ENCODE assay signal across 6 cellular contexts in the genomic region with DNA sequence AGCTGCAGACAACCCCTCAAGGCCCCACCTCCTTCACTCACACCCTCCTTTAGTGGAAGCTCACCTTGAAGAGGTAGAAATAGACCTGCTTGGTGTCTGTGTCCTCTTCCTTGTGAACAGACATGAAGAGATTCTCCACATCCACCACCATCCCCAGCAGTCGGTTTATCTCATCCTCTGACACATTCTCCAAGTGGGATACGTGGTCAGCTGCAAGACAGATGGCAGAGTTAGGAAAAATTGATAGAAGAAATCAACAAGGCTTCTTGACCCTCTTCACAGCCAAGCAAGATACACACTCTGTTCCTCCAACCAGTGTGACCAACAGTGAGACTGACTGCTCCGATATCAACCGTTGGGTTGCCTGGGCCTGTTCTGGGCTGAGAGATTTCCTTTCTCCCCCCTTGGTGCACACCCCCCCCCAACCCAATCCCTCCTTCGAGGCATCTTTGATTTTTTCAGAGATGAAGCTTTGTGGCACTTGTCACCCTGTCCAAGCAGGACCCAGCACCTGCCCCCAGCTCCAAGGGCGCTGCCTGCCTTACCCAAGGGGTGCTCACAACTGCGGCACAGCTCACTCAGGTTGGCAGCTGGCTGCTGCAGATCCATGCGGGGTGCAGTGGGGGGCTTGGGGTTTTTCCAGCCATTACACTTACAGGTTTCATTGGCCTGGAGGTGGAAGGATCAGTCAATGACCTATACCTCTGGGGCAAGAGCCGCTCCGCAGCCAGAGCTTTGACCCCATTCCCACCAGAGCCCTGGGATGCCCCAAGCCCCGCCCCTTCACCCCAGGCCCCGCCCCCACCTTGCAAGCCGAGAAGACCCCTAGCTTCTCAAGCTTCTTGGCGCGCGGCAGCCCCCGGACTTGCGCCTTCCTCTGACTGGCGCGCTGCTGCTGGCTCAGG. TPM values are rescaled to one million over a fixed set of nuclear protein-coding genes. Genes with fewer than 3 reads are reported as not detected.
DNase-seq lines count a peak whose midpoint lies in the region; ATAC-seq and TF ChIP-seq lines count a peak whose summit lies in the region.

No MANE protein-coding gene starts in this region.

- DNase-seq in activated T-cell treated with anti-CD3 and anti-CD28 coated beads, Interleukin-2, amount 50 U/mL, for 4 hours = no peak
- no peak for DNase-seq in lung (ENCODE audit: low spot score)

- ATAC-seq in HG02642 (IDR thresholded peaks at IDR 0.05; ENCODE audit: poor library complexity, unreplicated experiment) = peak; percentile 14
- peak; percentile 41 to 42 for ATAC-seq in activated T-cell treated with anti-CD3 and anti-CD28 coated beads, Interleukin-2, amount 50 U/mL, for 4 hours
- no peak for ATAC-seq in lung (ENCODE audit: insufficient read depth, low FRiP score)
- no peak for ATAC-seq in GM19351 (IDR thresholded peaks at IDR 0.05; ENCODE audit: unreplicated experiment)
- ATAC-seq in HG02571 (IDR thresholded peaks at IDR 0.05; ENCODE audit: unreplicated experiment) = no peak
- ATAC-seq in GM18861 (IDR thresholded peaks at IDR 0.05; ENCODE audit: unreplicated experiment) = no peak

- H3K4me3 ChIP-seq in lung = peak overlapping the region; percentile 27

- peaks cover 20% of the 10 kb centered on the region for H3K36me3 Mint-ChIP-seq in activated T-cell treated with anti-CD3 and anti-CD28 coated beads, Interleukin-2, amount 50 U/mL, for 4 hours (ENCODE audit: insufficient read depth)

- H3K4me3 Mint-ChIP-seq in activated T-cell treated with anti-CD3 and anti-CD28 coated beads, Interleukin-2, amount 50 U/mL, for 4 hours = peak overlapping the region; percentile 75

- 22 to 26% methylated on average over 20 of the region's 20 CpGs for WGBS in lung, 2 donors

- no peaks in the 10 kb centered on the region for H3K27me3 ChIP-seq in lung (ENCODE audit: control insufficient read depth, insufficient read depth)

- no peaks in the 10 kb centered on the region for H3K9me3 ChIP-seq in lung (ENCODE audit: control insufficient read depth in 2 of 2, insufficient read depth in 1 of 2, low read length in 1 of 2)

- no peaks in the 10 kb centered on the region for H3K9me3 Mint-ChIP-seq in activated T-cell treated with anti-CD3 and anti-CD28 coated beads, Interleukin-2, amount 50 U/mL, for 4 hours

- peaks cover 17% of the 10 kb centered on the region for H3K4me1 Mint-ChIP-seq in activated T-cell treated with anti-CD3 and anti-CD28 coated beads, Interleukin-2, amount 50 U/mL, for 4 hours (ENCODE audit: low read depth)

- peaks cover 2 to 7% of the 10 kb centered on the region in 2 donors for H3K4me1 ChIP-seq in lung (ENCODE audit: control insufficient read depth in 2 of 2, insufficient read depth in 2 of 2, low read length in 2 of 2)

- H3K27ac ChIP-seq in lung (ENCODE audit: low read depth in 1 of 2, low read length in 1 of 2) = no peak overlapping the region

- H3K36me3 ChIP-seq in lung (ENCODE audit: control insufficient read depth in 2 of 2, insufficient read depth in 2 of 2, low read length in 2 of 2) = peaks cover 0 to 17% of the 10 kb centered on the region in 2 donors

- no peak for TF ChIP-seq CTCF in lung (IDR thresholded peaks at IDR 0.05; ENCODE audit: control extremely low read depth, extremely low read depth)

- H3K27me3 Mint-ChIP-seq in activated T-cell treated with anti-CD3 and anti-CD28 coated beads, Interleukin-2, amount 50 U/mL, for 4 hours (ENCODE audit: low read depth) = no peaks in the 10 kb centered on the region

RNA-seq across cellular contexts. Expression of a gene that starts 0.8 kb away (rescaled TPM):
- 10 to 100 TPM; 70.1 to 92.5 (median 82.4) TPM for total RNA-seq in activated T-cell treated with anti-CD3 and anti-CD28 coated beads, Interleukin-2, amount 50 U/mL, for 4 hours
- total RNA-seq in lung = 10 to 100 TPM; 18.8 to 37.1 TPM
- polyA plus RNA-seq in lung = 10 to 100 TPM; 28.3 to 56.8 TPM

RNA-seq across cellular contexts. Expression of a gene that starts 2.2 kb away (rescaled TPM):
- under 1 TPM in 1 of 3 donors, not detected in 2; 0.10 TPM for total RNA-seq in activated T-cell treated with anti-CD3 and anti-CD28 coated beads, Interleukin-2, amount 50 U/mL, for 4 hours
- under 1 TPM in 1 of 2 donors, not detected in 1; 0.20 TPM for total RNA-seq in lung
- under 1 TPM; 0.03 to 0.18 TPM for polyA plus RNA-seq in lung

RNA-seq across cellular contexts. Expression of a gene that starts 7.9 kb away (rescaled TPM):
- total RNA-seq in activated T-cell treated with anti-CD3 and anti-CD28 coated beads, Interleukin-2, amount 50 U/mL, for 4 hours = 1 to 10 TPM; 2.0 to 8.4 (median 6.9) TPM
- total RNA-seq in lung = 10 to 100 TPM; 14.7 to 28.6 TPM
- polyA plus RNA-seq in lung = 10 to 100 TPM; 22.9 to 35.1 TPM

RNA-seq across cellular contexts. Expression of a gene that starts 22.1 kb away (rescaled TPM):
- under 1 TPM in 2 of 3 donors, not detected in 1; 0.29 to 0.43 TPM for total RNA-seq in activated T-cell treated with anti-CD3 and anti-CD28 coated beads, Interleukin-2, amount 50 U/mL, for 4 hours
- under 1 TPM; 0.34 to 0.40 TPM for total RNA-seq in lung
- under 1 TPM; 0.14 to 0.57 TPM for polyA plus RNA-seq in lung

RNA-seq across cellular contexts. Expression of a gene that starts 34.4 kb away (rescaled TPM):
- 10 to 100 TPM; 76.5 to 81.0 (median 79.1) TPM for total RNA-seq in activated T-cell treated with anti-CD3 and anti-CD28 coated beads, Interleukin-2, amount 50 U/mL, for 4 hours
- 100 to 1,000 TPM in 1 of 2 donors, 10 to 100 TPM in 1; 73.0 to 180 TPM for total RNA-seq in lung
- 100 to 1,000 TPM; 132 to 307 TPM for polyA plus RNA-seq in lung

Comparison
In these comparisons a context has a peak if more than half of its experiments do, and no peak if none do; other contexts are left out.
1. ATAC-seq: peak in HG02642 (single experiment) and activated T-cell treated with anti-CD3 and anti-CD28 coated beads, Interleukin-2, amount 50 U/mL, for 4 hours (2 of 2); none in lung (single experiment), GM19351 (single experiment), HG02571 (single experiment) and GM18861 (single experiment).